ENCODE assay signal across 19 cellular contexts in the genomic region with DNA sequence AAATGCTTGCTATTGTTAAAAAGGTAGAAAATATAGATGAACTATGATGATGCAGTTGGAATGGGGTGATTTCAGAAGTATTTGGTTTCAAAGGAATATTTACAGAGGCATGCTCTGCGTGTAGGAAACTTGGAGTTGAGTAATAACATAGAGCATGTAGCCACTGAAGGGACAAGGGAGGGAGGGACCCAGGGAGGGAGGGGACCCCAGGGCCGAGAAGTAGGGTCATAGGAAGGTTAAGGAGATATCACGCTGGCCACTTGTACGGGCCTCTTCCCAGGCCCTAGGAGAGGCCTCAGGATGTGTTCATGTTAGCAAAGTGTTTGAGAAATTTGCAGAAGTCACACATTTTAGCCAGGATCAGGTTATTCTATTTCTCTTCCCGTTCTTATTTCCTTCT. TPM values are rescaled to one million over a fixed set of nuclear protein-coding genes. Genes with fewer than 3 reads are reported as not detected.
A peak's percentile ranks its signal among the peaks of the same experiment; 100 is the strongest.
DNase-seq lines count a peak whose midpoint lies in the region; ATAC-seq and TF ChIP-seq lines count a peak whose summit lies in the region.
"Had no signal": no experiment of that assay in that cellular context is flagged by ENCODE, and none has a peak within 500 bp of the region (broad histone marks: within the 10 kb centered on the region; RNA-seq: fewer than 3 reads in every experiment).

No MANE protein-coding gene starts in this region.

- TF ChIP-seq CTCF in right atrium auricular region (IDR thresholded peaks at IDR 0.05) = no peak

- H3K4me1 ChIP-seq in right atrium auricular region (no peaks in the 10 kb centered on the region), HAP-1 (no peaks in the 10 kb centered on the region)
- H3K4me1 ChIP-seq: SJSA1 had no signal

- H3K4me1 Mint-ChIP-seq in T-cell = peaks cover 77 to 96% (median 83%) of the 10 kb centered on the region in 3 donors
- peaks cover 47 to 59% of the 10 kb centered on the region in 2 donors for H3K4me1 Mint-ChIP-seq in stimulated activated naive B cell treated with anti-CD40 and anti-IgM and Interleukin-4, amounts not matched to agents 10 μg/mL and 1 μg/mL and 100 μg/mL, for 72 hours

- peak overlapping the region in 2 of 3 donors; percentile 10 to 22 for H3K4me3 Mint-ChIP-seq in T-cell
- peak overlapping the region; percentile 39 to 51 for H3K4me3 Mint-ChIP-seq in stimulated activated naive B cell treated with anti-CD40 and anti-IgM and Interleukin-4, amounts not matched to agents 10 μg/mL and 1 μg/mL and 100 μg/mL, for 72 hours
- H3K4me3 Mint-ChIP-seq: HFFc6 had no signal

- H3K27ac Mint-ChIP-seq in T-cell = peak overlapping the region; percentile 69 to 92
- H3K27ac Mint-ChIP-seq in stimulated activated naive B cell treated with anti-CD40 and anti-IgM and Interleukin-4, amounts not matched to agents 10 μg/mL and 1 μg/mL and 100 μg/mL, for 72 hours = no peak overlapping the region
- H3K27ac Mint-ChIP-seq: HFFc6 had no signal

- in situ Hi-C loops in HAP-1 (cut with MboI; ENCODE audit: low sequenced_read_pairs) = no loop called here

- no peak overlapping the region for H3K27ac ChIP-seq in right atrium auricular region
- H3K27ac ChIP-seq: epithelial cell of prostate, SJSA1, thoracic aorta had no signal

- H3K27me3 Mint-ChIP-seq in T-cell = no peaks in the 10 kb centered on the region
- peaks cover 0 to 7% of the 10 kb centered on the region in 2 donors for H3K27me3 Mint-ChIP-seq in stimulated activated naive B cell treated with anti-CD40 and anti-IgM and Interleukin-4, amounts not matched to agents 10 μg/mL and 1 μg/mL and 100 μg/mL, for 72 hours

- intact Hi-C loops in Right ventricle myocardium superior (cut with DNase I) (no loop called here), left ventricle myocardium superior (cut with micrococcal nuclease) (no loop called here)

- CTCF ChIA-PET in T-cell (lab: Charles Lee) = no interaction called here

- peaks cover 27% of the 10 kb centered on the region for H3K36me3 Mint-ChIP-seq in T-cell
- H3K36me3 Mint-ChIP-seq in stimulated activated naive B cell treated with anti-CD40 and anti-IgM and Interleukin-4, amounts not matched to agents 10 μg/mL and 1 μg/mL and 100 μg/mL, for 72 hours = peaks cover 0 to 9% of the 10 kb centered on the region in 2 donors

- H3K36me3 ChIP-seq in right atrium auricular region = no peaks in the 10 kb centered on the region
- H3K36me3 ChIP-seq in HAP-1 (replicated peaks) = no peaks in the 10 kb centered on the region
- H3K36me3 ChIP-seq: SJSA1, thoracic aorta had no signal

- H3K9me3 ChIP-seq in right atrium auricular region (peaks cover 0 to 5% of the 10 kb centered on the region in 2 donors), HAP-1 (no peaks in the 10 kb centered on the region)

- DNase-seq in Right ventricle myocardium superior (no peak), right atrium auricular region (ENCODE audit: low spot score) (no peak), T-cell (no peak), left ventricle myocardium superior (no peak), HCEC 1CT (no peak), NCI-H2196 (lab: John Stamatoyannopoulos, UW; ENCODE audit: unreplicated experiment) (no peak), HAP-1 (ENCODE audit: low spot score in 2 of 2) (no peak)
- DNase-seq in stimulated activated naive B cell treated with anti-CD40 and anti-IgM and Interleukin-4, amounts not matched to agents 10 μg/mL and 1 μg/mL and 100 μg/mL, for 72 hours = no peak
- DNase-seq: activated effector memory CD4-positive, alpha-beta T cell treated with Interleukin-2 at 50 U/mL for 16 hours; dermis blood vessel endothelial cell; HFFc6; NCI-H1930; NCI-H69; posterior cingulate gyrus; small intestine; stimulated activated CD4-positive, alpha-beta T cell treated with anti-CD3 and anti-CD28 coated beads, Interleukin-4, amount 100 ng/mL, for 24 hours had no signal

- H3K27me3 ChIP-seq in right atrium auricular region = no peaks in the 10 kb centered on the region
- no peaks in the 10 kb centered on the region for H3K27me3 ChIP-seq in HAP-1 (ENCODE audit: low read depth)
- H3K27me3 ChIP-seq: SJSA1 had no signal

- H3K9me3 Mint-ChIP-seq in T-cell = peaks cover 0 to 14% (median 0%) of the 10 kb centered on the region in 3 donors
- H3K9me3 Mint-ChIP-seq in stimulated activated naive B cell treated with anti-CD40 and anti-IgM and Interleukin-4, amounts not matched to agents 10 μg/mL and 1 μg/mL and 100 μg/mL, for 72 hours = peaks cover 3 to 5% of the 10 kb centered on the region in 2 donors

- POLR2A ChIA-PET in T-cell (lab: Charles Lee) = no interaction called here

- H3K4me3 ChIP-seq in right atrium auricular region (no peak overlapping the region), HAP-1 (no peak overlapping the region)
- H3K4me3 ChIP-seq: SJSA1, thoracic aorta had no signal

- ATAC-seq in Right ventricle myocardium superior (ENCODE audit: poor library complexity) = peak; percentile 73
- ATAC-seq in T-cell (replicated peaks in 1 of 4) = no peak
- ATAC-seq in left ventricle myocardium superior = peak; percentile 70
- ATAC-seq in stimulated activated naive B cell treated with anti-CD40 and anti-IgM and Interleukin-4, amounts not matched to agents 10 μg/mL and 1 μg/mL and 100 μg/mL, for 72 hours (replicated peaks) = no peak

RNA-seq across cellular contexts. Expression of a gene that starts 17.0 kb away (rescaled TPM):
- total RNA-seq in Right ventricle myocardium superior (27.9 TPM), right atrium auricular region (10 to 100 TPM; 49.7 to 60.5 TPM), T-cell (1 to 10 TPM; 3.3 to 6.9 (median 4.5) TPM), left ventricle myocardium superior (25.4 TPM)

Comparison
In these comparisons a context has a peak if more than half of its experiments do, and no peak if none do; other contexts are left out.
1. ATAC-seq: peak in Right ventricle myocardium superior (single experiment) and left ventricle myocardium superior (single experiment); none in T-cell (0 of 4) and stimulated activated naive B cell treated with anti-CD40 and anti-IgM and Interleukin-4, amounts not matched to agents 10 μg/mL and 1 μg/mL and 100 μg/mL, for 72 hours (0 of 2).